In genomic region chr3:127171320-127171719, GRCh38 we compare ENCODE assay signal across 27 cellular contexts. TPM values are rescaled to one million over a fixed set of nuclear protein-coding genes. Genes with fewer than 3 reads are reported as not detected.
"Had no signal": no experiment of that assay in that cellular context is flagged by ENCODE, and none has a peak within 500 bp of the region (broad histone marks: within the 10 kb centered on the region; RNA-seq: fewer than 3 reads in every experiment).

No MANE protein-coding gene starts in this region.

- H3K4me3 ChIP-seq: body of pancreas had no signal

- H3K4me1 ChIP-seq: body of pancreas had no signal

- H3K9me3 Mint-ChIP-seq: activated naive CD4-positive, alpha-beta T cell treated with anti-CD3 and anti-CD28 coated beads, Interleukin-2, amount 50 U/mL, for 24 hours; activated T-helper 1 cell treated with anti-CD3 and anti-CD28 coated beads, Interleukin-12 subunit alpha, Interleukin-12 subunit beta, Interleukin-2, Interleukin-4 antibody, amounts not matched to agents 30 ng/mL and 10 ng/mL and 1 ng/mL, durations not matched to agents 14 hours and 24 hours and 36 hours had no signal

- H3K4me1 Mint-ChIP-seq: activated naive CD4-positive, alpha-beta T cell treated with anti-CD3 and anti-CD28 coated beads, Interleukin-2, amount 50 U/mL, for 24 hours; T-helper 17 cell had no signal

- H3K27ac ChIP-seq: body of pancreas had no signal

- H3K36me3 Mint-ChIP-seq: activated naive CD4-positive, alpha-beta T cell treated with anti-CD3 and anti-CD28 coated beads, Interleukin-2, amount 50 U/mL, for 24 hours; WTC11 had no signal

- H3K9me3 ChIP-seq: body of pancreas had no signal

- DNase-seq: activated CD4-positive, alpha-beta T cell treated with anti-CD3 and anti-CD28 coated beads for 48 hours; activated CD4-positive, alpha-beta T cell treated with anti-CD3 and anti-CD28 coated beads, Interleukin-2, amount 50 U/mL, for 4 hours; activated CD4-positive, CD25-positive, alpha-beta regulatory T cell treated with anti-CD3 and anti-CD28 coated beads, Interleukin-2, amount 50 U/mL, for 72 hours; activated CD8-positive, alpha-beta memory T cell treated with anti-CD3 and anti-CD28 coated beads, Interleukin-2, amount 50 U/mL, for 48 hours; activated CD8-positive, alpha-beta T cell treated with anti-CD3 and anti-CD28 coated beads, Interleukin-2, amount 10 ng/mL, durations not matched to agents 7 days and 5 days; activated effector memory CD4-positive, alpha-beta T cell treated with Interleukin-2 at 50 U/mL for 16 hours; activated naive CD4-positive, alpha-beta T cell; activated T-cell treated with anti-CD3 and anti-CD28 coated beads, Interleukin-2, amount 50 U/mL, for 1 hour; Kasumi-1; KBM-7; NCI-H1048; NCI-H1930; NCI-H2227 treated with DMSO at 0.1 percent for 48 hours; NCI-H526 treated with DMSO at 0.1 percent for 48 hours; NCI-H82; RPMI8226; T-helper 17 cell; T-helper 9 cell had no signal

- H3K4me3 Mint-ChIP-seq: activated CD8-positive, alpha-beta T cell treated with anti-CD3 and anti-CD28 coated beads, Interleukin-2, amount 10 ng/mL, durations not matched to agents 7 days and 5 days; activated naive CD4-positive, alpha-beta T cell treated with anti-CD3 and anti-CD28 coated beads, Interleukin-2, amount 50 U/mL, for 24 hours; activated T-helper 1 cell treated with anti-CD3 and anti-CD28 coated beads, Interleukin-12 subunit alpha, Interleukin-12 subunit beta, Interleukin-2, Interleukin-4 antibody, amounts not matched to agents 30 ng/mL and 10 ng/mL and 1 ng/mL, durations not matched to agents 14 hours and 24 hours and 36 hours; T-helper 17 cell; WTC11 had no signal

- ATAC-seq: activated CD8-positive, alpha-beta T cell treated with anti-CD3 and anti-CD28 coated beads, Interleukin-2, amount 10 ng/mL, durations not matched to agents 7 days and 5 days; body of pancreas; Right ventricle myocardium inferior; T-helper 17 cell; WTC11 had no signal

- H3K27ac Mint-ChIP-seq: activated CD8-positive, alpha-beta T cell treated with anti-CD3 and anti-CD28 coated beads, Interleukin-2, amount 10 ng/mL, durations not matched to agents 7 days and 5 days; activated naive CD4-positive, alpha-beta T cell treated with anti-CD3 and anti-CD28 coated beads, Interleukin-2, amount 50 U/mL, for 24 hours; activated T-helper 1 cell treated with anti-CD3 and anti-CD28 coated beads, Interleukin-12 subunit alpha, Interleukin-12 subunit beta, Interleukin-2, Interleukin-4 antibody, amounts not matched to agents 30 ng/mL and 10 ng/mL and 1 ng/mL, durations not matched to agents 14 hours and 24 hours and 36 hours; T-helper 17 cell; WTC11 had no signal

RNA-seq across cellular contexts. Expression of gene PRR23E, which starts 21.6 kb away (rescaled TPM):
- total RNA-seq: activated CD8-positive, alpha-beta T cell treated with anti-CD3 and anti-CD28 coated beads, Interleukin-2, amount 10 ng/mL, durations not matched to agents 7 days and 5 days; activated T-helper 1 cell treated with anti-CD3 and anti-CD28 coated beads, Interleukin-12 subunit alpha, Interleukin-12 subunit beta, Interleukin-2, Interleukin-4 antibody, amounts not matched to agents 30 ng/mL and 10 ng/mL and 1 ng/mL, durations not matched to agents 14 hours and 24 hours and 36 hours; aorta; body of pancreas; IMR-90; NCI-H460; OCI-LY7; Right ventricle myocardium inferior; T-helper 17 cell; WTC11 had no signal
- polyA plus RNA-seq: aorta, IMR-90 had no signal
